In the genomic region with DNA sequence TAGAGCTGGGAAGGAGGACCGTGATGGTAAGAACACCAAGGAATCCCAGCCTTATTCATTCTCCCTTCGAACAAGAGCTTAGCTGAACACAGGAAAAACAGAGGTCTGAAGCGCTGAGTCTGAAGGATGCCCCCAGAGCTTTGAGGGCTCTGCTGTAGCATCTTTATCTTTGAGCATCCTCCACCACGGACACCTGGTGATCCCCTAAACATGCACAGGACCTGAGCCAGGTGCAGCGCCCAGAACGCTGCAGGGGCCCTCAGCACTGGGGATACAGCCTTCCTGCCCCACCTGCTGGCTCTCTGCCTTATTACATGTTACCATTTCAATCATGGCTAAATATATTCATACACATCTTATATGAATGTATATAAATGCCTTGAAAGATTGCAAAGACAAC, we compare ENCODE assay signal across 8 cellular contexts. TPM values are rescaled to one million over a fixed set of nuclear protein-coding genes. Genes with fewer than 3 reads are reported as not detected.
DNase-seq lines count a peak whose midpoint lies in the region; ATAC-seq, FAIRE-seq and TF ChIP-seq lines count a peak whose summit lies in the region.

No MANE protein-coding gene starts in this region.

- no peaks in the 10 kb centered on the region for H3K9me3 ChIP-seq in heart right ventricle
- no peaks in the 10 kb centered on the region for H3K9me3 ChIP-seq in pancreas

- H3K4me1 ChIP-seq in heart right ventricle (peaks cover 0 to 9% (median 0%) of the 10 kb centered on the region in 9 donors), pancreas (no peaks in the 10 kb centered on the region)

- DNase-seq in heart right ventricle (no peak), cardiac septum (ENCODE audit: low spot score) (no peak), NCI-H2171 (lab: John Stamatoyannopoulos, UW) (peak; percentile 67), dorsolateral prefrontal cortex (peak in 2 of 10 donors; percentile 42 to 51), pancreas (peak in 1 of 6 donors; percentile 46)
- peak; percentile 30 to 43 for DNase-seq in activated CD4-positive, alpha-beta T cell treated with anti-CD3 and anti-CD28 coated beads for 24 hours (ENCODE audit: low read depth in 2 of 2)

- H3K27ac ChIP-seq in heart right ventricle = no peak overlapping the region
- peak overlapping the region in 52 of 59 donors; percentile 41 to 93 (median 86) for H3K27ac ChIP-seq in dorsolateral prefrontal cortex
- H3K27ac ChIP-seq in pancreas = no peak overlapping the region

- FAIRE-seq in pancreas (lab: Jason Lieb, UNC) = no peak

- WGBS in heart right ventricle, 2 donors = 48 to 51% methylated on average over 6 of the region's 6 CpGs
- 29 to 31% methylated on average over 6 of the region's 6 CpGs for WGBS in pancreas, 2 donors

- TF ChIP-seq CTCF in heart right ventricle (IDR thresholded peaks at IDR 0.05) = peak in 6 of 9 donors; percentile 19 to 48 (median 34)
- peak in 45 of 56 donors; percentile 13 to 55 (median 32) for TF ChIP-seq CTCF in dorsolateral prefrontal cortex (IDR thresholded peaks at IDR 0.05 in 54 of 56, conservative IDR thresholded peaks at IDR 0.05 in 2 of 56; ENCODE audit: low read depth in 1 of 56, partially characterized antibody in 56 of 56)
- peak in 1 of 4 donors; percentile 20 for TF ChIP-seq CTCF in pancreas (IDR thresholded peaks at IDR 0.05)

- ATAC-seq in heart right ventricle (peak in 2 of 8 donors; percentile 23), pancreas (peak in 3 of 4 donors; percentile 62 to 83 (median 71)), GM21786 (IDR thresholded peaks at IDR 0.05; ENCODE audit: unreplicated experiment) (no peak), HG02885 (IDR thresholded peaks at IDR 0.05; ENCODE audit: poor library complexity, unreplicated experiment) (no peak)

- H3K36me3 ChIP-seq in heart right ventricle = no peaks in the 10 kb centered on the region
- no peaks in the 10 kb centered on the region for H3K36me3 ChIP-seq in pancreas

- intact Hi-C loops in heart right ventricle (cut with DNase I) = loop anchor here in 9 of 10 donors (1.0 to 10.0 kb wide), 12 partner anchors 24 to 228 kb away; no protein-coding TSS in a partner anchor
- intact Hi-C loops in cardiac septum (cut with DNase I) = loop anchor here (2.0 kb wide), 1 partner anchor 152 kb away; no protein-coding TSS in a partner anchor
- intact Hi-C loops in dorsolateral prefrontal cortex (cut with DNase I) = loop anchor here (5.0 kb wide), 2 partner anchors 152 to 222 kb away; no protein-coding TSS in a partner anchor
- intact Hi-C loops in pancreas (cut with DNase I) = loop anchor here in 1 of 3 donors (10.0 kb wide), 1 partner anchor 154 kb away; no protein-coding TSS in a partner anchor

- H3K27me3 ChIP-seq in heart right ventricle (peaks cover 0 to 22% (median 0%) of the 10 kb centered on the region in 7 donors), dorsolateral prefrontal cortex (no peaks in the 10 kb centered on the region), pancreas (no peaks in the 10 kb centered on the region)

- H3K4me3 ChIP-seq in heart right ventricle = no peak overlapping the region
- no peak overlapping the region for H3K4me3 ChIP-seq in dorsolateral prefrontal cortex
- H3K4me3 ChIP-seq in pancreas = no peak overlapping the region

RNA-seq across cellular contexts. Expression of a gene that starts 7.7 kb away (rescaled TPM):
- 10 to 100 TPM in 9 of 10 donors, 1 to 10 TPM in 1; 9.3 to 25.4 (median 13.3) TPM for total RNA-seq in heart right ventricle
- 10 to 100 TPM; 24.1 to 34.5 TPM for polyA plus RNA-seq in heart right ventricle
- total RNA-seq in cardiac septum = 15.5 TPM
- 10 to 100 TPM; 15.8 to 40.9 (median 28.2) TPM for total RNA-seq in dorsolateral prefrontal cortex
- total RNA-seq in pancreas = 10 to 100 TPM in 3 of 6 donors, 1 to 10 TPM in 3; 6.4 to 16.0 (median 11.4) TPM
- 10 to 100 TPM; 14.4 to 16.9 TPM for polyA plus RNA-seq in pancreas

RNA-seq across cellular contexts. Expression of a gene that starts 10.2 kb away (rescaled TPM):
- 1 to 10 TPM in 3 of 10 donors, under 1 TPM in 6, not detected in 1; 0.24 to 1.7 (median 0.77) TPM for total RNA-seq in heart right ventricle
- polyA plus RNA-seq in heart right ventricle = 1 to 10 TPM; 3.0 to 6.3 TPM
- 0.43 TPM for total RNA-seq in cardiac septum
- 100 to 1,000 TPM in 85 of 120 experiments, 10 to 100 TPM in 35; 30.2 to 650 (median 143) TPM for total RNA-seq in dorsolateral prefrontal cortex
- total RNA-seq in pancreas = not detected
- under 1 TPM; 0.38 to 0.46 TPM for polyA plus RNA-seq in pancreas

RNA-seq across cellular contexts. Expression of a gene that starts 17.4 kb away (rescaled TPM):
- total RNA-seq in heart right ventricle (100 to 1,000 TPM in 9 of 10 donors, 10 to 100 TPM in 1; 93.1 to 134 (median 112) TPM), cardiac septum (91.4 TPM), dorsolateral prefrontal cortex (100 to 1,000 TPM in 16 of 120 experiments, 10 to 100 TPM in 104; 61.2 to 124 (median 88.4) TPM), pancreas (10 to 100 TPM; 23.9 to 38.5 (median 36.1) TPM)
- polyA plus RNA-seq in heart right ventricle (100 to 1,000 TPM in 1 of 2 donors, 10 to 100 TPM in 1; 59.8 to 103 TPM), pancreas (10 to 100 TPM; 35.0 to 60.4 TPM)

RNA-seq across cellular contexts. Expression of a gene that starts 29.5 kb away (rescaled TPM):
- total RNA-seq in heart right ventricle = under 1 TPM in 1 of 10 donors, not detected in 9; 0.21 TPM
- under 1 TPM in 1 of 2 donors, not detected in 1; 0.03 TPM for polyA plus RNA-seq in heart right ventricle
- total RNA-seq in cardiac septum = not detected
- 1 to 10 TPM in 24 of 120 experiments, under 1 TPM in 50, not detected in 46; 0.25 to 2.5 (median 0.77) TPM for total RNA-seq in dorsolateral prefrontal cortex
- not detected for total RNA-seq in pancreas
- polyA plus RNA-seq in pancreas = not detected

RNA-seq across cellular contexts. Expression of a gene that starts 32.9 kb away (rescaled TPM):
- total RNA-seq in heart right ventricle = under 1 TPM in 6 of 10 donors, not detected in 4; 0.14 to 0.52 (median 0.24) TPM
- under 1 TPM; 0.20 to 0.29 TPM for polyA plus RNA-seq in heart right ventricle
- total RNA-seq in cardiac septum = 0.16 TPM
- 100 to 1,000 TPM in 103 of 120 experiments, 10 to 100 TPM in 17; 56.3 to 240 (median 123) TPM for total RNA-seq in dorsolateral prefrontal cortex
- under 1 TPM in 1 of 6 donors, not detected in 5; 0.12 TPM for total RNA-seq in pancreas
- polyA plus RNA-seq in pancreas = not detected

Comparison
In these comparisons a context has a peak if more than half of its experiments do, and no peak if none do; other contexts are left out.
1. ATAC-seq: peak in pancreas (3 of 4); none in GM21786 (single experiment) and HG02885 (single experiment).
2. DNase-seq: peak in NCI-H2171 (single experiment) and activated CD4-positive, alpha-beta T cell treated with anti-CD3 and anti-CD28 coated beads for 24 hours (2 of 2); none in heart right ventricle (0 of 2) and cardiac septum (single experiment).
3. H3K27ac ChIP-seq: peak in dorsolateral prefrontal cortex (52 of 59); none in heart right ventricle (0 of 10) and pancreas (0 of 4).
4. RNA of a gene that starts 10.2 kb away (total RNA-seq): 30.2 to 650 TPM in dorsolateral prefrontal cortex; 0.24 to 1.7 TPM in heart right ventricle, 0.43 TPM in cardiac septum (single experiment) and not detected in pancreas; every median in the first group is over 10 times any median in the second.